In the genomic region with DNA sequence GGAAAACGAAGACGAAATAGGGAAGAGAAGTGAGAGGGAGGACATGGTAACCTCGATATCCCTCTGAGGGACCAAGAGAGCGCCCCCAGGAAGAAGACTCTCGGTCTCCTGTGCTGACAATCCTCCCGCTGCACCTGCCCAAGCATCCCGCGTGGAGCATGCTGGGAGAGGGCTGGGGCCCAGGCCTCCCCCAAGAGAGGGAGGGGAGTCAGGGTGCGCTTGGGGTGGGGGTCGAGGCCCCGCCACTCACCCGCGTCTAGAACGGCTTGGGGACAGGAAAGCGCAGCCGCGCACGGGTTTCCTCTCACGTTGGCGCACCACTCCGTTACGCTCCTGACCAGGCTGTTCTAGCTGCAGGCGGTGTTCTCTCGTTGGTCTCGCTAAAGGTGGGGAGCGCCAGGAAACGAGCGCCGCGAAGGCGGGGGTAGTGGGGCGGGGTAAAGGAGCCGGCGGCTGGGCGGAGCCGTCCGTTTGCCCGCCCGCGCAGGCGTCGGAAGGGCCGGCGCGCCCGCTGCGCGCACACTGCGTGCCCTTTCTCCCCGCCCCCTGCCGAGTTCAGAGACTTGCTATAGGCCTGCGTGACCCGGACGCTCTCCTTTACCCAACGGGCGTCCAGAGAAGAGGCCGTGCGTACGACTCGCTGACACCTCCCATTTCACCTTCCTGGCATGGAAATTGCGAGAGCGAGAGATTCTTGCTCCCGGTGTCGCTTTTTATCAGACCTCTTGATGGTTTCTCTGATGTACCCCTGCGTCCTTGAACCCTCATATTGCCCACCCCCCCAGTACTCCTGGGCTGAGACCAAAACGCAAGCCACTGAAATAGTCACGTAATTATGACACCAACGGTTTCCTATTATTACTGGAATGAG, we compare ENCODE assay signal across 1 cellular context.
TF ChIP-seq lines count a peak whose summit lies in the region.

Gene C1GALT1C1, minus strand, starts transcription at position 388 of the 871 bp plus-strand sequence. CDS start 2,888 bp downstream, outside the sequence.

TF ChIP-seq in K562, 482 proteins besides CTCF, POLR2A, EP300 and RAD21 (continued from another document and continues in another):
- TF ChIP-seq ZFP30 (CRISPR knock-in tag; IDR thresholded peaks at IDR 0.05; ENCODE audit: borderline replicate concordance) (no peak), MYBL2 (IDR thresholded peaks at IDR 0.05; ENCODE audit: low read depth) (no peak), MYBL2 (CRISPR knock-in tag; IDR thresholded peaks at IDR 0.05; ENCODE audit: borderline replicate concordance) (no peak), HNRNPUL1 (IDR thresholded peaks at IDR 0.05; ENCODE audit: low read length) (no peak), CREB1 (IDR thresholded peaks at IDR 0.05) (peak; percentile 76), CREB1 (CRISPR knock-in tag; IDR thresholded peaks at IDR 0.05) (peak; percentile 81; the same call in 1 of the 2 replicates), ZNF445 (CRISPR knock-in tag; IDR thresholded peaks at IDR 0.05; ENCODE audit: low read depth) (no peak), TCFL5 (CRISPR knock-in tag; conservative IDR thresholded peaks at IDR 0.05) (no peak), KDM1A (IDR thresholded peaks at IDR 0.05) (peak; percentile 50 to 78), TOE1 (IDR thresholded peaks at IDR 0.05; ENCODE audit: borderline replicate concordance) (no peak), TOE1 (CRISPR knock-in tag; IDR thresholded peaks at IDR 0.05; ENCODE audit: borderline replicate concordance, low read depth) (no peak), ZNF23 (CRISPR knock-in tag; IDR thresholded peaks at IDR 0.05) (no peak), HDAC8 (tag; IDR thresholded peaks at IDR 0.05) (no peak), RBBP5 (IDR thresholded peaks at IDR 0.05; ENCODE audit: borderline replicate concordance, insufficient read depth, low read length, poor library complexity, severe bottlenecking) (peak; percentile 73), ZNF518B (CRISPR knock-in tag; IDR thresholded peaks at IDR 0.05) (no peak), ZNF174 (CRISPR knock-in tag; IDR thresholded peaks at IDR 0.05) (no peak), GABPA (tag; conservative IDR thresholded peaks at IDR 0.05; ENCODE audit: low read depth) (peak; percentile 75), ZNF232 (CRISPR knock-in tag; IDR thresholded peaks at IDR 0.05) (no peak), SUPT5H (IDR thresholded peaks at IDR 0.05) (peak; percentile 81), PHF20 (IDR thresholded peaks at IDR 0.05; ENCODE audit: partially characterized antibody) (no peak), HEY1 (CRISPR knock-in tag; IDR thresholded peaks at IDR 0.05; ENCODE audit: borderline replicate concordance) (no peak), ZNF583 (CRISPR knock-in tag; IDR thresholded peaks at IDR 0.05) (no peak), HDAC3 (IDR thresholded peaks at IDR 0.05; ENCODE audit: borderline replicate concordance, partially characterized antibody) (no peak), HNRNPH1 (optimal IDR thresholded peaks at IDR 0.05; ENCODE audit: low read depth, low read length) (no peak), ZEB2 (IDR thresholded peaks at IDR 0.05) (peak; percentile 60), KLF13 (tag; IDR thresholded peaks at IDR 0.05; ENCODE audit: borderline replicate concordance, low read depth) (no peak), ID3 (CRISPR knock-in tag; IDR thresholded peaks at IDR 0.05) (no peak), ID3 (tag; IDR thresholded peaks at IDR 0.05) (no peak), KLF6 (CRISPR knock-in tag; IDR thresholded peaks at IDR 0.05; ENCODE audit: borderline replicate concordance) (no peak), ETV1 (tag; conservative IDR thresholded peaks at IDR 0.05; ENCODE audit: low read depth) (no peak), BDP1 (IDR thresholded peaks at IDR 0.05; ENCODE audit: insufficient read depth, insufficient read length) (no peak), NR4A1 (CRISPR knock-in tag; IDR thresholded peaks at IDR 0.05) (no peak), NR4A1 (tag; IDR thresholded peaks at IDR 0.05) (no peak), STAT5A (IDR thresholded peaks at IDR 0.05; ENCODE audit: borderline replicate concordance, low read length) (no peak), AFF1 (IDR thresholded peaks at IDR 0.05; ENCODE audit: low read depth in 1 of 2, partially characterized antibody in 2 of 2) (peak; percentile 20 to 23), RBM25 (IDR thresholded peaks at IDR 0.05; ENCODE audit: low read depth, low read length, severe bottlenecking) (no peak), NR0B1 (IDR thresholded peaks at IDR 0.05; ENCODE audit: partially characterized antibody) (no peak), PHB2 (IDR thresholded peaks at IDR 0.05; ENCODE audit: low read depth) (no peak), HOMEZ (CRISPR knock-in tag; IDR thresholded peaks at IDR 0.05) (no peak), GATAD2A (IDR thresholded peaks at IDR 0.05) (no peak), SRSF3 (IDR thresholded peaks at IDR 0.05; ENCODE audit: insufficient read depth, low read length) (no peak), ZNF408 (CRISPR knock-in tag; IDR thresholded peaks at IDR 0.05; ENCODE audit: low read depth) (no peak), MCM2 (IDR thresholded peaks at IDR 0.05; ENCODE audit: low read depth) (no peak)
- TF ChIP-seq, protein P1, sequence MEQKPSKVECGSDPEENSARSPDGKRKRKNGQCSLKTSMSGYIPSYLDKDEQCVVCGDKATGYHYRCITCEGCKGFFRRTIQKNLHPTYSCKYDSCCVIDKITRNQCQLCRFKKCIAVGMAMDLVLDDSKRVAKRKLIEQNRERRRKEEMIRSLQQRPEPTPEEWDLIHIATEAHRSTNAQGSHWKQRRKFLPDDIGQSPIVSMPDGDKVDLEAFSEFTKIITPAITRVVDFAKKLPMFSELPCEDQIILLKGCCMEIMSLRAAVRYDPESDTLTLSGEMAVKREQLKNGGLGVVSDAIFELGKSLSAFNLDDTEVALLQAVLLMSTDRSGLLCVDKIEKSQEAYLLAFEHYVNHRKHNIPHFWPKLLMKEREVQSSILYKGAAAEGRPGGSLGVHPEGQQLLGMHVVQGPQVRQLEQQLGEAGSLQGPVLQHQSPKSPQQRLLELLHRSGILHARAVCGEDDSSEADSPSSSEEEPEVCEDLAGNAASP (IDR thresholded peaks at IDR 0.05) = no peak
- TF ChIP-seq, protein P2, sequence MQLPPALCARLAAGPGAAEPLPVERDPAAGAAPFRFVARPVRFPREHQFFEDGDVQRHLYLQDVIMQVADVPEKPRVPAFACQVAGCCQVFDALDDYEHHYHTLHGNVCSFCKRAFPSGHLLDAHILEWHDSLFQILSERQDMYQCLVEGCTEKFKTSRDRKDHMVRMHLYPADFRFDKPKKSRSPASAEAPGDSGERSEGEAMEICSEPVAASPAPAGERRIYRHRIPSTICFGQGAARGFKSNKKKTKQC (CRISPR knock-in tag; IDR thresholded peaks at IDR 0.05) = no peak
- TF ChIP-seq, protein P3, sequence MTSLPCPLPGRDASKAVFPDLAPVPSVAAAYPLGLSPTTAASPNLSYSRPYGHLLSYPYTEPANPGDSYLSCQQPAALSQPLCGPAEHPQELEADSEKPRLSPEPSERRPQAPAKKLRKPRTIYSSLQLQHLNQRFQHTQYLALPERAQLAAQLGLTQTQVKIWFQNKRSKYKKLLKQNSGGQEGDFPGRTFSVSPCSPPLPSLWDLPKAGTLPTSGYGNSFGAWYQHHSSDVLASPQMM (CRISPR knock-in tag; IDR thresholded peaks at IDR 0.05) = no peak
- TF ChIP-seq, protein P4, sequence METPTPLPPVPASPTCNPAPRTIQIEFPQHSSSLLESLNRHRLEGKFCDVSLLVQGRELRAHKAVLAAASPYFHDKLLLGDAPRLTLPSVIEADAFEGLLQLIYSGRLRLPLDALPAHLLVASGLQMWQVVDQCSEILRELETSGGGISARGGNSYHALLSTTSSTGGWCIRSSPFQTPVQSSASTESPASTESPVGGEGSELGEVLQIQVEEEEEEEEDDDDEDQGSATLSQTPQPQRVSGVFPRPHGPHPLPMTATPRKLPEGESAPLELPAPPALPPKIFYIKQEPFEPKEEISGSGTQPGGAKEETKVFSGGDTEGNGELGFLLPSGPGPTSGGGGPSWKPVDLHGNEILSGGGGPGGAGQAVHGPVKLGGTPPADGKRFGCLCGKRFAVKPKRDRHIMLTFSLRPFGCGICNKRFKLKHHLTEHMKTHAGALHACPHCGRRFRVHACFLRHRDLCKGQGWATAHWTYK (CRISPR knock-in tag; IDR thresholded peaks at IDR 0.05) = no peak
